13 cellular contexts compared by ENCODE assay signal in genomic region chrY:19570999-19571398, GRCh38.
A peak's percentile ranks its signal among the peaks of the same experiment; 100 is the strongest.
DNase-seq lines count a peak whose midpoint lies in the region; ATAC-seq, FAIRE-seq and TF ChIP-seq lines count a peak whose summit lies in the region.
"Had no signal": no experiment of that assay in that cellular context is flagged by ENCODE, and none has a peak within 500 bp of the region (broad histone marks: within the 10 kb centered on the region; RNA-seq: fewer than 3 reads in every experiment).

No MANE protein-coding gene starts in this region.

- peaks cover 76% of the 10 kb centered on the region for H3K79me2 ChIP-seq in astrocyte (ENCODE audit: insufficient read depth, low read length)

- H3K4me1 ChIP-seq in astrocyte (ENCODE audit: insufficient read depth, low read length) (peaks cover 5% of the 10 kb centered on the region), gastrocnemius medialis (peaks cover 0 to 11% of the 10 kb centered on the region in 2 donors)

- no peaks in the 10 kb centered on the region for H3K9me3 ChIP-seq in astrocyte (ENCODE audit: insufficient read depth, low read depth, low read length)
- no peaks in the 10 kb centered on the region for H3K9me3 ChIP-seq in gastrocnemius medialis

- no peak overlapping the region for H3K27ac ChIP-seq in astrocyte (ENCODE audit: low read depth, low read length)
- H3K27ac ChIP-seq in gastrocnemius medialis = no peak overlapping the region

- H3K27me3 ChIP-seq in astrocyte (ENCODE audit: insufficient read depth, low read length) (no peaks in the 10 kb centered on the region), gastrocnemius medialis (no peaks in the 10 kb centered on the region)

- peak; percentile 47 for ATAC-seq in GM21381 (IDR thresholded peaks at IDR 0.05; ENCODE audit: unreplicated experiment)
- peak; percentile 46 for ATAC-seq in HG03439 (IDR thresholded peaks at IDR 0.05; ENCODE audit: unreplicated experiment)
- ATAC-seq in gastrocnemius medialis = no peak

- H3K4me3 ChIP-seq in GM12864 (ENCODE audit: low read depth, low read length) (peak overlapping the region; percentile 23), astrocyte (ENCODE audit: insufficient read depth, low read depth, low read length) (no peak overlapping the region), gastrocnemius medialis (no peak overlapping the region)

- no peaks in the 10 kb centered on the region for H3K36me3 ChIP-seq in astrocyte (ENCODE audit: insufficient read depth, low read length)
- H3K36me3 ChIP-seq in gastrocnemius medialis = no peaks in the 10 kb centered on the region

- in situ Hi-C loops in gastrocnemius medialis (cut with MboI; ENCODE audit: low sequenced_read_pairs in 4 of 4) = loop anchor here in 1 of 4 donors (25.0 kb wide), 1 partner anchor 166 kb away; the partner anchor contains the start of gene KDM5D

- H3K9ac ChIP-seq in astrocyte (ENCODE audit: low read length) = no peak overlapping the region

- no peak overlapping the region for H2AFZ ChIP-seq in astrocyte (ENCODE audit: low read depth, low read length)

- TF ChIP-seq CTCF in GM12864 (IDR thresholded peaks at IDR 0.05; ENCODE audit: low read depth, low read length, missing control alignments) (no peak), astrocyte (IDR thresholded peaks at IDR 0.05; ENCODE audit: insufficient read depth, low read depth, low read length) (no peak), gastrocnemius medialis (IDR thresholded peaks at IDR 0.05 in 4 of 5, conservative IDR thresholded peaks at IDR 0.05 in 1 of 5) (no peak), osteocyte (IDR thresholded peaks at IDR 0.05) (no peak)

- H3K4me3 Mint-ChIP-seq in astrocyte (ENCODE audit: unreplicated experiment) (no peak overlapping the region), osteocyte (ENCODE audit: unreplicated experiment) (no peak overlapping the region)

- H3K4me2 ChIP-seq in astrocyte (ENCODE audit: low read length) = peak overlapping the region; percentile 59

- peaks cover 31% of the 10 kb centered on the region for H4K20me1 ChIP-seq in astrocyte (ENCODE audit: insufficient read depth, low read length)

- intact Hi-C loops in gastrocnemius medialis (cut with DNase I; ENCODE audit: low total_unique reads) = no loop called here

- H3K36me3 Mint-ChIP-seq in astrocyte (ENCODE audit: low read depth, unreplicated experiment) = no peaks in the 10 kb centered on the region
- no peaks in the 10 kb centered on the region for H3K36me3 Mint-ChIP-seq in osteocyte (ENCODE audit: unreplicated experiment)

- TF ChIP-seq POLR2A in gastrocnemius medialis (IDR thresholded peaks at IDR 0.05) = no peak

- H3K9me3 Mint-ChIP-seq in astrocyte (ENCODE audit: unreplicated experiment) (no peaks in the 10 kb centered on the region), osteocyte (ENCODE audit: unreplicated experiment) (no peaks in the 10 kb centered on the region)
- H3K9me3 Mint-ChIP-seq: CD8-positive, alpha-beta memory T cell had no signal

- DNase-seq in GM12864 (ENCODE audit: low read depth) = peak; percentile 75
- DNase-seq in astrocyte (ENCODE audit: low read depth) = no peak
- DNase-seq in gastrocnemius medialis = no peak
- no peak for DNase-seq in NCI-H748 treated with DMSO at 0.1 percent for 48 hours (lab: John Stamatoyannopoulos, UW)
- DNase-seq in osteocyte (ENCODE audit: extremely low spot score, unreplicated experiment) = no peak
- no peak for DNase-seq in UCSD-AML1 (lab: John Stamatoyannopoulos, UW; ENCODE audit: unreplicated experiment)
- DNase-seq: activated naive CD4-positive, alpha-beta T cell treated with Interleukin-2 at 50 U/mL for 16 hours; CD8-positive, alpha-beta memory T cell; kidney; small intestine had no signal

- H3K4me1 Mint-ChIP-seq in astrocyte (ENCODE audit: low read depth, unreplicated experiment) (peaks cover 9% of the 10 kb centered on the region), osteocyte (ENCODE audit: unreplicated experiment) (no peaks in the 10 kb centered on the region)

- FAIRE-seq in astrocyte (lab: Jason Lieb, UNC) = no peak
- FAIRE-seq: colon, kidney, small intestine had no signal

- H3K27ac Mint-ChIP-seq in astrocyte (ENCODE audit: unreplicated experiment) = no peak overlapping the region
- H3K27ac Mint-ChIP-seq in osteocyte (ENCODE audit: unreplicated experiment) = no peak overlapping the region

- H3K27me3 Mint-ChIP-seq in astrocyte (ENCODE audit: low read depth, unreplicated experiment) (no peaks in the 10 kb centered on the region), osteocyte (ENCODE audit: unreplicated experiment) (no peaks in the 10 kb centered on the region)
- H3K27me3 Mint-ChIP-seq: CD8-positive, alpha-beta memory T cell had no signal

Comparison
In these comparisons a context has a peak if more than half of its experiments do, and no peak if none do; other contexts are left out.
1. ATAC-seq: peak in GM21381 (single experiment) and HG03439 (single experiment); none in gastrocnemius medialis (0 of 2).